In the genomic region with DNA sequence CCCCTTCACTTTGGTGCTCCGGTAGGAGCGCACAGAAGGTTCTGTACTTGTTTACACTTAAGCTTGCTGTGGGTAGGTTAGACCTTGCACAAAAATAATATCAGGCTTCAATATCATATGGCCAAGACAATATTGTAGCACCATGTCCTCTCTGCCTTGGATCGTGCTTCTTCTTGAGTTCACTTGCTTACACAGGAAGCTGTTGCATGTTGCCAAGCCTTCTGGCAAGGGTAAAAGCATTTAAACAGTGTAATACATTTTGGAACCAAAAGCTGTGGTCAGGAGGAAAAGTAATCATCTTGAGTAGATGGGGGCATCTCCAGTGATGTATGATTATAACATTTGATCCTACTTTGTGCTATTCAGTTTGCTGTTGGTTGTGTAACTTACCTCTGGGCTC, we compare ENCODE assay signal across 20 cellular contexts.
"Had no signal": no experiment of that assay in that cellular context is flagged by ENCODE, and none has a peak within 500 bp of the region (broad histone marks: within the 10 kb centered on the region; RNA-seq: fewer than 3 reads in every experiment).

No MANE protein-coding gene starts in this region.

- DNase-seq: activated CD4-positive, alpha-beta T cell treated with anti-CD3 and anti-CD28 coated beads, Interleukin-2, amount 50 U/mL, for 4 hours; activated CD4-positive, CD25-positive, alpha-beta regulatory T cell treated with anti-CD3 and anti-CD28 coated beads, Interleukin-2, amount 50 U/mL, for 72 hours; activated CD8-positive, alpha-beta memory T cell treated with anti-CD3 and anti-CD28 coated beads, Interleukin-2, amount 10 ng/mL, durations not matched to agents 7 days and 5 days; activated effector memory CD4-positive, alpha-beta T cell treated with Interleukin-2 at 50 U/mL for 16 hours; activated T-cell treated with anti-CD3 and anti-CD28 coated beads, Interleukin-2, amount 50 U/mL, for 24 hours; amygdala; dorsolateral prefrontal cortex; hippocampal formation; kidney glomerular epithelial cell; lower lobe of right lung; midbrain; naive thymus-derived CD4-positive, alpha-beta T cell; psoas muscle; stimulated activated CD4-positive, alpha-beta T cell treated with anti-CD3 and anti-CD28 coated beads, Interleukin-12 subunit alpha, Interleukin-12 subunit beta, amount 100 ng/mL, for 4 hours; stimulated activated CD4-positive, alpha-beta T cell treated with anti-CD3 and anti-CD28 coated beads, Interleukin-2, amount 100 ng/mL, for 48 hours; stimulated activated naive CD4-positive, alpha-beta T cell treated with Interleukin-2 at 50 U/mL for 16 hours; testis had no signal

- H3K36me3 ChIP-seq: breast epithelium, lower lobe of right lung, neutrophil had no signal

- H3K9me3 ChIP-seq: breast epithelium, lower lobe of right lung, psoas muscle, testis had no signal

- H3K4me3 Mint-ChIP-seq: activated CD8-positive, alpha-beta memory T cell treated with anti-CD3 and anti-CD28 coated beads, Interleukin-2, amount 10 ng/mL, durations not matched to agents 7 days and 5 days; activated naive CD8-positive, alpha-beta T cell; activated T-cell treated with anti-CD3 and anti-CD28 coated beads, Interleukin-2, amount 50 U/mL, for 24 hours; naive thymus-derived CD4-positive, alpha-beta T cell had no signal

- H3K9me3 Mint-ChIP-seq: activated T-cell treated with anti-CD3 and anti-CD28 coated beads, Interleukin-2, amount 50 U/mL, for 24 hours had no signal

- H3K27me3 ChIP-seq: breast epithelium, neutrophil, testis had no signal

- H3K4me1 ChIP-seq: breast epithelium, lower lobe of right lung, testis had no signal

- H3K36me3 Mint-ChIP-seq: activated CD8-positive, alpha-beta memory T cell treated with anti-CD3 and anti-CD28 coated beads, Interleukin-2, amount 10 ng/mL, durations not matched to agents 7 days and 5 days; activated naive CD8-positive, alpha-beta T cell; naive thymus-derived CD4-positive, alpha-beta T cell had no signal

- H3K27ac ChIP-seq: breast epithelium, dorsolateral prefrontal cortex, lower lobe of right lung, neutrophil, psoas muscle had no signal

- H3K27ac Mint-ChIP-seq: activated CD8-positive, alpha-beta memory T cell treated with anti-CD3 and anti-CD28 coated beads, Interleukin-2, amount 10 ng/mL, durations not matched to agents 7 days and 5 days; activated naive CD8-positive, alpha-beta T cell; activated T-cell treated with anti-CD3 and anti-CD28 coated beads, Interleukin-2, amount 50 U/mL, for 24 hours; naive thymus-derived CD4-positive, alpha-beta T cell had no signal

- H3K4me3 ChIP-seq: breast epithelium, dorsolateral prefrontal cortex, lower lobe of right lung, psoas muscle, testis had no signal

- H3K4me1 Mint-ChIP-seq: activated CD8-positive, alpha-beta memory T cell treated with anti-CD3 and anti-CD28 coated beads, Interleukin-2, amount 10 ng/mL, durations not matched to agents 7 days and 5 days; naive thymus-derived CD4-positive, alpha-beta T cell had no signal
